ENCODE assay signal across 25 cellular contexts in genomic region chr12:116695464-116695725, GRCh38.
"Had no signal": no experiment of that assay in that cellular context is flagged by ENCODE, and none has a peak within 500 bp of the region (broad histone marks: within the 10 kb centered on the region; RNA-seq: fewer than 3 reads in every experiment).

No MANE protein-coding gene starts in this region.

- H3K4me3 Mint-ChIP-seq: activated CD4-positive, alpha-beta memory T cell treated with anti-CD3 and anti-CD28 coated beads, Interleukin-2, amount 10 ng/mL, durations not matched to agents 7 days and 5 days; activated CD4-positive, alpha-beta T cell treated with anti-CD3 and anti-CD28 coated beads for 36 hours; activated naive CD8-positive, alpha-beta T cell treated with anti-CD3 and anti-CD28 coated beads, Interleukin-2, amount 10 ng/mL, durations not matched to agents 7 days and 5 days; T-cell had no signal

- H3K9me3 ChIP-seq: adrenal gland had no signal

- H3K9me3 Mint-ChIP-seq: activated CD4-positive, alpha-beta memory T cell treated with anti-CD3 and anti-CD28 coated beads, Interleukin-2, amount 10 ng/mL, durations not matched to agents 7 days and 5 days; activated naive CD8-positive, alpha-beta T cell treated with anti-CD3 and anti-CD28 coated beads, Interleukin-2, amount 10 ng/mL, durations not matched to agents 7 days and 5 days; activated T-helper 2 cell treated with anti-CD3 and anti-CD28 coated beads, Interferon-gamma antibody, Interleukin-2, Interleukin-4, amounts not matched to agents 10 μg/mL and 5 μg/mL and 100 μg/mL, durations not matched to agents 14 hours and 24 hours and 36 hours; T-cell had no signal

- H3K27ac Mint-ChIP-seq: activated CD4-positive, alpha-beta memory T cell treated with anti-CD3 and anti-CD28 coated beads, Interleukin-2, amount 10 ng/mL, durations not matched to agents 7 days and 5 days; activated CD4-positive, alpha-beta T cell treated with anti-CD3 and anti-CD28 coated beads for 36 hours; activated naive CD8-positive, alpha-beta T cell treated with anti-CD3 and anti-CD28 coated beads, Interleukin-2, amount 10 ng/mL, durations not matched to agents 7 days and 5 days; activated T-helper 2 cell treated with anti-CD3 and anti-CD28 coated beads, Interferon-gamma antibody, Interleukin-2, Interleukin-4, amounts not matched to agents 10 μg/mL and 5 μg/mL and 100 μg/mL, durations not matched to agents 14 hours and 24 hours and 36 hours; T-cell had no signal

- DNase-seq: activated CD4-positive, alpha-beta memory T cell treated with anti-CD3 and anti-CD28 coated beads, Interleukin-2, amount 10 ng/mL, durations not matched to agents 7 days and 5 days; activated CD4-positive, alpha-beta T cell treated with anti-CD3 and anti-CD28 coated beads for 36 hours; activated CD4-positive, alpha-beta T cell treated with anti-CD3 and anti-CD28 coated beads, Interleukin-2, amount 50 U/mL, for 1 hour; activated gamma-delta T cell treated with Interleukin-2 at 50 U/mL for 16 hours; activated naive CD4-positive, alpha-beta T cell treated with anti-CD3 and anti-CD28 coated beads, Interleukin-2, amount 50 U/mL, for 16 hours; activated naive CD8-positive, alpha-beta T cell treated with anti-CD3 and anti-CD28 coated beads, Interleukin-2, amount 10 ng/mL, durations not matched to agents 7 days and 5 days; activated T-cell treated with anti-CD3 and anti-CD28 coated beads for 4 hours; activated T-cell treated with anti-CD3 and anti-CD28 coated beads, Interleukin-2, amount 50 U/mL, for 48 hours; adrenal gland; anterior cingulate cortex; cerebellar nuclear complex; MM.1S; NCI-H1105 treated with DMSO at 0.1 percent for 48 hours; NCI-H1436 treated with DMSO at 0.1 percent for 48 hours; NCI-H1930; NCI-H2171 treated with DMSO at 0.1 percent for 48 hours; NCI-H226; NCI-H82; PC-3; SHP77 treated with DMSO at 0.1 percent for 48 hours; T-cell; T-helper 2 cell; T1000 had no signal

- ATAC-seq: activated CD4-positive, alpha-beta T cell treated with anti-CD3 and anti-CD28 coated beads for 36 hours; PC-3; T-cell had no signal

- H3K4me3 ChIP-seq: adrenal gland, SK-N-MC had no signal

- H3K27ac ChIP-seq: adrenal gland, SK-N-MC had no signal

- H3K36me3 ChIP-seq: adrenal gland had no signal

- H3K36me3 Mint-ChIP-seq: activated naive CD8-positive, alpha-beta T cell treated with anti-CD3 and anti-CD28 coated beads, Interleukin-2, amount 10 ng/mL, durations not matched to agents 7 days and 5 days; T-cell had no signal
